In the genomic region with DNA sequence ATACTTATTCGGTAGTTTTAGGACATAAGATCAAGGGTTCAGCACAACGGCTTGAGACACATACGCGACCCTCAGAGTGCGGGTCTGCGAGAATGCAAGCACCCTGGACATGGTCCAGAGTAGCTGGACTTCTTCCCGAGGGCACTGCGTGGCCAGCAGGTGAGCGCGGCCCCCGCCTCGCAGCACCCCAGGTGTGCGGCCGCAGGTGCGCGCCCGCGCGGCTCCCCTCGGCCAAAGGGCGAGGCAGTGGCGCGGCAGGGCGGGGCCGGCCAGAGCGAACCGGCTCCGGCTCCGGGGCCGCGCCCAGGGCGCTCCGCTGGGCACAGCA, we compare ENCODE assay signal across 8 cellular contexts. TPM values are rescaled to one million over a fixed set of nuclear protein-coding genes. Genes with fewer than 3 reads are reported as not detected.
DNase-seq lines count a peak whose midpoint lies in the region; ATAC-seq and TF ChIP-seq lines count a peak whose summit lies in the region.

No MANE protein-coding gene starts in this region.

- no peaks in the 10 kb centered on the region for H3K36me3 Mint-ChIP-seq in chondrocyte (ENCODE audit: low read depth)
- no peaks in the 10 kb centered on the region for H3K36me3 Mint-ChIP-seq in naive B cell

- H3K36me3 ChIP-seq in HUES6 (ENCODE audit: control insufficient read depth, insufficient read depth, low read length): peaks cover 18% of the 10 kb centered on the region

- TF ChIP-seq CTCF in AG10803 (conservative IDR thresholded peaks at IDR 0.05; ENCODE audit: low read length) (no peak), chondrocyte (IDR thresholded peaks at IDR 0.05) (no peak)

- DNase-seq in AG10803 (ENCODE audit: low read depth): no peak
- DNase-seq in chondrocyte (ENCODE audit: low spot score): no peak
- DNase-seq in naive B cell: no peak
- no peak for DNase-seq in SIG-M5 treated with dmso at 0.1 percent for 504 hours (lab: John Stamatoyannopoulos, UW; ENCODE audit: unreplicated experiment)
- no peak for DNase-seq in activated CD8-positive, alpha-beta memory T cell treated with anti-CD3 and anti-CD28 coated beads for 24 hours
- DNase-seq in sciatic nerve (ENCODE audit: low spot score): no peak

- no peaks in the 10 kb centered on the region; the same call in 1 of the 2 replicates for H3K27me3 ChIP-seq in HUES6 (ENCODE audit: control insufficient read depth, insufficient read depth, low read length)

- no peak overlapping the region for H3K27ac Mint-ChIP-seq in chondrocyte (ENCODE audit: unreplicated experiment)
- H3K27ac Mint-ChIP-seq in naive B cell: no peak overlapping the region

- peaks cover 26% of the 10 kb centered on the region for H3K4me1 ChIP-seq in HUES6 (ENCODE audit: control insufficient read depth, insufficient read depth, low read length)

- peak overlapping the region; percentile 23 for H3K4me3 ChIP-seq in AG10803 (ENCODE audit: low read length)
- peak overlapping the region; percentile 79 for H3K4me3 ChIP-seq in HUES6 (ENCODE audit: low read depth, low read length)

- peak overlapping the region; percentile 92 for H3K4me3 Mint-ChIP-seq in chondrocyte (ENCODE audit: unreplicated experiment)
- peak overlapping the region; percentile 70 to 94 (median 86) for H3K4me3 Mint-ChIP-seq in naive B cell

- peak overlapping the region; percentile 91 for H3K9ac ChIP-seq in HUES6 (ENCODE audit: low read length)

- H3K9me3 Mint-ChIP-seq in chondrocyte (ENCODE audit: low read depth) (no peaks in the 10 kb centered on the region), naive B cell (no peaks in the 10 kb centered on the region)

- intact Hi-C loops in sciatic nerve (cut with DNase I): no loop called here

- H3K27ac ChIP-seq in HUES6 (ENCODE audit: low read depth, low read length): peak overlapping the region; percentile 93

- ATAC-seq in naive B cell (ENCODE audit: low read depth in 2 of 2): no peak
- no peak for ATAC-seq in GM19463 (IDR thresholded peaks at IDR 0.05; ENCODE audit: unreplicated experiment)
- ATAC-seq in sciatic nerve: no peak

- H3K27me3 Mint-ChIP-seq in chondrocyte (ENCODE audit: low read depth) (peaks cover 6% of the 10 kb centered on the region), naive B cell (peaks cover 14 to 44% (median 26%) of the 10 kb centered on the region in 3 donors)

- no peaks in the 10 kb centered on the region for H3K9me3 ChIP-seq in HUES6 (ENCODE audit: control insufficient read depth, insufficient read depth, low read depth, low read length)

- H3K4me1 Mint-ChIP-seq in chondrocyte (ENCODE audit: low read depth) (peaks cover 20% of the 10 kb centered on the region), naive B cell (peaks cover 0 to 16% (median 14%) of the 10 kb centered on the region in 3 donors)

RNA-seq across cellular contexts. Expression of a gene that starts 0.3 kb away (rescaled TPM):
- total RNA-seq in chondrocyte (1.5 to 8.7 TPM (median 7.6 TPM) in 3 replicates), sciatic nerve (54.6 TPM)
- 1 to 10 TPM in 5 of 6 donors, not detected in 1; 1.4 to 5.2 (median 1.9) TPM for polyA plus RNA-seq in naive B cell (ENCODE audit: low read depth in 6 of 6)
